ENCODE assay signal across 1 cellular context in genomic region chr15:74222231-74222511, GRCh38.
TF ChIP-seq lines count a peak whose summit lies in the region.

No MANE protein-coding gene starts in this region.

TF ChIP-seq in GM23338, 12 proteins besides CTCF, POLR2A, EP300 and RAD21 (continued from another document):
- no peak for TF ChIP-seq REST (IDR thresholded peaks at IDR 0.05; ENCODE audit: unreplicated experiment)
